In genomic region chr11:122115520-122116343, GRCh38 we compare ENCODE assay signal across 9 cellular contexts. TPM values are rescaled to one million over a fixed set of nuclear protein-coding genes. Genes with fewer than 3 reads are reported as not detected.
DNase-seq lines count a peak whose midpoint lies in the region; ATAC-seq and TF ChIP-seq lines count a peak whose summit lies in the region.
"Had no signal": no experiment of that assay in that cellular context is flagged by ENCODE, and none has a peak within 500 bp of the region (broad histone marks: within the 10 kb centered on the region; RNA-seq: fewer than 3 reads in every experiment).

Gene BLID, minus strand, starts transcription at chr11:122116215. Its CDS starts 293 bp downstream, at chr11:122115922.

- peak; percentile 46 for TF ChIP-seq CTCF in AG09319 (IDR thresholded peaks at IDR 0.05; ENCODE audit: low read depth, low read length)
- TF ChIP-seq CTCF in chondrocyte (IDR thresholded peaks at IDR 0.05) = peak; percentile 75
- peak; percentile 52 for TF ChIP-seq CTCF in mesothelial cell of epicardium (IDR thresholded peaks at IDR 0.05; ENCODE audit: unreplicated experiment)

- no peaks in the 10 kb centered on the region for H3K27me3 Mint-ChIP-seq in chondrocyte (ENCODE audit: low read depth)
- no peaks in the 10 kb centered on the region for H3K27me3 Mint-ChIP-seq in mesothelial cell of epicardium (ENCODE audit: low read depth)
- H3K27me3 Mint-ChIP-seq in activated T-helper 2 cell treated with anti-CD3 and anti-CD28 coated beads, Interferon-gamma antibody, Interleukin-2, Interleukin-4, amounts not matched to agents 10 μg/mL and 5 μg/mL and 100 μg/mL, durations not matched to agents 14 hours and 24 hours and 36 hours (ENCODE audit: low read depth) = no peaks in the 10 kb centered on the region

- H3K4me1 Mint-ChIP-seq in chondrocyte (ENCODE audit: low read depth) = peaks cover 27% of the 10 kb centered on the region
- no peaks in the 10 kb centered on the region for H3K4me1 Mint-ChIP-seq in mesothelial cell of epicardium
- H3K4me1 Mint-ChIP-seq in activated T-helper 2 cell treated with anti-CD3 and anti-CD28 coated beads, Interferon-gamma antibody, Interleukin-2, Interleukin-4, amounts not matched to agents 10 μg/mL and 5 μg/mL and 100 μg/mL, durations not matched to agents 14 hours and 24 hours and 36 hours (ENCODE audit: low read depth) = no peaks in the 10 kb centered on the region
- H3K4me1 Mint-ChIP-seq: activated naive CD4-positive, alpha-beta T cell treated with anti-CD3 and anti-CD28 coated beads, Interleukin-2, amount 50 U/mL, for 24 hours had no signal

- ATAC-seq in GM18502 (IDR thresholded peaks at IDR 0.05; ENCODE audit: poor library complexity, unreplicated experiment) (no peak), HG03280 (IDR thresholded peaks at IDR 0.05; ENCODE audit: unreplicated experiment) (no peak), GM18907 (IDR thresholded peaks at IDR 0.05; ENCODE audit: unreplicated experiment) (no peak)

- H3K27ac Mint-ChIP-seq in chondrocyte (ENCODE audit: unreplicated experiment) (no peak within 1 kb of the TSS), mesothelial cell of epicardium (no peak within 1 kb of the TSS)
- H3K27ac Mint-ChIP-seq in activated T-helper 2 cell treated with anti-CD3 and anti-CD28 coated beads, Interferon-gamma antibody, Interleukin-2, Interleukin-4, amounts not matched to agents 10 μg/mL and 5 μg/mL and 100 μg/mL, durations not matched to agents 14 hours and 24 hours and 36 hours = no peak within 1 kb of the TSS
- H3K27ac Mint-ChIP-seq: activated naive CD4-positive, alpha-beta T cell treated with anti-CD3 and anti-CD28 coated beads, Interleukin-2, amount 50 U/mL, for 24 hours had no signal

- no peak within 1 kb of the TSS for H3K4me3 Mint-ChIP-seq in chondrocyte (ENCODE audit: unreplicated experiment)
- H3K4me3 Mint-ChIP-seq in mesothelial cell of epicardium = no peak within 1 kb of the TSS
- no peak within 1 kb of the TSS for H3K4me3 Mint-ChIP-seq in activated T-helper 2 cell treated with anti-CD3 and anti-CD28 coated beads, Interferon-gamma antibody, Interleukin-2, Interleukin-4, amounts not matched to agents 10 μg/mL and 5 μg/mL and 100 μg/mL, durations not matched to agents 14 hours and 24 hours and 36 hours (ENCODE audit: low read depth)
- H3K4me3 Mint-ChIP-seq: activated naive CD4-positive, alpha-beta T cell treated with anti-CD3 and anti-CD28 coated beads, Interleukin-2, amount 50 U/mL, for 24 hours had no signal

- no peak for DNase-seq in AG09319 (ENCODE audit: extremely low read depth, low read depth)
- DNase-seq in HT1080 (ENCODE audit: low read depth) = peak; percentile 51
- no peak for DNase-seq in chondrocyte (ENCODE audit: low spot score)
- peak in 1 of 2 experiments; percentile 39 for DNase-seq in mesothelial cell of epicardium (ENCODE audit: low spot score in 2 of 2, unreplicated experiment in 2 of 2)
- no peak for DNase-seq in activated T-helper 2 cell treated with anti-CD3 and anti-CD28 coated beads, Interferon-gamma antibody, Interleukin-2, Interleukin-4, amounts not matched to agents 10 μg/mL and 5 μg/mL and 100 μg/mL, durations not matched to agents 14 hours and 24 hours and 36 hours (ENCODE audit: low spot score)

- H3K36me3 Mint-ChIP-seq in chondrocyte (ENCODE audit: low read depth) (peaks cover 2% of the 10 kb centered on the region), mesothelial cell of epicardium (no peaks in the 10 kb centered on the region)
- no peaks in the 10 kb centered on the region for H3K36me3 Mint-ChIP-seq in activated T-helper 2 cell treated with anti-CD3 and anti-CD28 coated beads, Interferon-gamma antibody, Interleukin-2, Interleukin-4, amounts not matched to agents 10 μg/mL and 5 μg/mL and 100 μg/mL, durations not matched to agents 14 hours and 24 hours and 36 hours (ENCODE audit: low read depth)
- H3K36me3 Mint-ChIP-seq: activated naive CD4-positive, alpha-beta T cell treated with anti-CD3 and anti-CD28 coated beads, Interleukin-2, amount 50 U/mL, for 24 hours had no signal

- intact Hi-C loops in activated T-helper 2 cell treated with anti-CD3 and anti-CD28 coated beads, Interferon-gamma antibody, Interleukin-2, Interleukin-4, amounts not matched to agents 10 μg/mL and 5 μg/mL and 100 μg/mL, durations not matched to agents 14 hours and 24 hours and 36 hours (cut with micrococcal nuclease) = no loop called here

- no peaks in the 10 kb centered on the region for H3K9me3 Mint-ChIP-seq in chondrocyte (ENCODE audit: low read depth)
- H3K9me3 Mint-ChIP-seq in mesothelial cell of epicardium = peaks cover 3% of the 10 kb centered on the region
- H3K9me3 Mint-ChIP-seq in activated T-helper 2 cell treated with anti-CD3 and anti-CD28 coated beads, Interferon-gamma antibody, Interleukin-2, Interleukin-4, amounts not matched to agents 10 μg/mL and 5 μg/mL and 100 μg/mL, durations not matched to agents 14 hours and 24 hours and 36 hours = no peaks in the 10 kb centered on the region
- H3K9me3 Mint-ChIP-seq: activated naive CD4-positive, alpha-beta T cell treated with anti-CD3 and anti-CD28 coated beads, Interleukin-2, amount 50 U/mL, for 24 hours had no signal

RNA-seq across cellular contexts. Expression of gene BLID, which starts in this region (rescaled TPM):
- 3.1 and 6.0 TPM in 2 replicates for total RNA-seq in HT1080 (2014; rRNA removed; shearing (Covaris generic))
- 1.3 and 1.7 TPM in 2 replicates for polyA plus RNA-seq in HT1080 (2015; cell fraction: cytosol; rRNA removed)
- 2.7 and 3.3 TPM in 2 replicates for polyA plus RNA-seq in HT1080 (2015; cell fraction: nucleus; rRNA removed)
- total RNA-seq in chondrocyte (0.35 to 0.68 TPM (median 0.41 TPM) in 3 replicates), mesothelial cell of epicardium (1.0 to 1.4 TPM (median 1.2 TPM) in 3 replicates)
- total RNA-seq in activated T-helper 2 cell treated with anti-CD3 and anti-CD28 coated beads, Interferon-gamma antibody, Interleukin-2, Interleukin-4, amounts not matched to agents 10 μg/mL and 5 μg/mL and 100 μg/mL, durations not matched to agents 14 hours and 24 hours and 36 hours = not detected in 2 replicates
